Comparison of ENCODE assay signal across 10 cellular contexts in genomic region chr4:144591401-144591800, GRCh38. TPM values are rescaled to one million over a fixed set of nuclear protein-coding genes. Genes with fewer than 3 reads are reported as not detected.
DNase-seq lines count a peak whose midpoint lies in the region; ATAC-seq and TF ChIP-seq lines count a peak whose summit lies in the region.
"Had no signal": no experiment of that assay in that cellular context is flagged by ENCODE, and none has a peak within 500 bp of the region (broad histone marks: within the 10 kb centered on the region; RNA-seq: fewer than 3 reads in every experiment).

No MANE protein-coding gene starts in this region.

- H3K27ac ChIP-seq in brain microvascular endothelial cell = no peak overlapping the region
- H3K27ac ChIP-seq: SJSA1 had no signal

- in situ Hi-C loops in brain microvascular endothelial cell (cut with HindIII; ENCODE audit: low pct_ligation_motif_present, low sequenced_read_pairs) = no loop called here

- H3K27me3 Mint-ChIP-seq in mesothelial cell of epicardium (ENCODE audit: low read depth) = no peaks in the 10 kb centered on the region
- no peaks in the 10 kb centered on the region for H3K27me3 Mint-ChIP-seq in T-cell

- CTCF ChIA-PET in T-cell (lab: Charles Lee) = no interaction called here

- H3K27ac Mint-ChIP-seq in mesothelial cell of epicardium = peak overlapping the region; percentile 27
- H3K27ac Mint-ChIP-seq in T-cell = no peak overlapping the region
- H3K27ac Mint-ChIP-seq: naive thymus-derived CD8-positive, alpha-beta T cell had no signal

- H3K4me1 Mint-ChIP-seq in mesothelial cell of epicardium (peaks cover 15% of the 10 kb centered on the region), T-cell (no peaks in the 10 kb centered on the region)
- H3K4me1 Mint-ChIP-seq: naive thymus-derived CD8-positive, alpha-beta T cell had no signal

- H3K4me3 Mint-ChIP-seq in mesothelial cell of epicardium (no peak overlapping the region), T-cell (no peak overlapping the region)
- H3K4me3 Mint-ChIP-seq: naive thymus-derived CD8-positive, alpha-beta T cell had no signal

- no peaks in the 10 kb centered on the region for H3K36me3 ChIP-seq in brain microvascular endothelial cell (replicated peaks)
- H3K36me3 ChIP-seq: SJSA1 had no signal

- peaks cover 3% of the 10 kb centered on the region for H3K36me3 Mint-ChIP-seq in mesothelial cell of epicardium
- no peaks in the 10 kb centered on the region for H3K36me3 Mint-ChIP-seq in T-cell

- POLR2A ChIA-PET in T-cell (lab: Charles Lee) = no interaction called here

- no peaks in the 10 kb centered on the region for H3K27me3 ChIP-seq in brain microvascular endothelial cell (replicated peaks)
- H3K27me3 ChIP-seq: SJSA1 had no signal

- H3K4me3 ChIP-seq in brain microvascular endothelial cell (ENCODE audit: low read depth, low read length) = no peak overlapping the region
- H3K4me3 ChIP-seq: SJSA1 had no signal

- TF ChIP-seq CTCF in brain microvascular endothelial cell (IDR thresholded peaks at IDR 0.05; ENCODE audit: low read depth, low read length, missing control alignments) (no peak), mesothelial cell of epicardium (IDR thresholded peaks at IDR 0.05; ENCODE audit: unreplicated experiment) (no peak)

- ATAC-seq in HG02938 (IDR thresholded peaks at IDR 0.05; ENCODE audit: unreplicated experiment) (no peak), HG02798 (IDR thresholded peaks at IDR 0.05; ENCODE audit: poor library complexity, unreplicated experiment) (no peak), T-cell (replicated peaks in 1 of 4) (no peak)
- ATAC-seq: naive thymus-derived CD8-positive, alpha-beta T cell had no signal

- H3K9me3 Mint-ChIP-seq in mesothelial cell of epicardium (peaks cover 11% of the 10 kb centered on the region), T-cell (peaks cover 5 to 7% (median 5%) of the 10 kb centered on the region in 3 donors)

- DNase-seq in GM03348 (ENCODE audit: low spot score) = peak; percentile 33
- peak; percentile 1 for DNase-seq in NCI-H128 (lab: John Stamatoyannopoulos, UW; ENCODE audit: unreplicated experiment)
- DNase-seq in brain microvascular endothelial cell = peak; percentile 59
- DNase-seq in mesothelial cell of epicardium (ENCODE audit: low spot score in 2 of 2, unreplicated experiment in 2 of 2) = peak in 1 of 2 experiments; percentile 38
- no peak for DNase-seq in HuH-7.5 (ENCODE audit: low spot score)
- no peak for DNase-seq in T-cell
- DNase-seq: naive thymus-derived CD8-positive, alpha-beta T cell had no signal

RNA-seq across cellular contexts. Expression of gene HHIP, which starts 54.6 kb away (rescaled TPM):
- total RNA-seq in mesothelial cell of epicardium (3.5 to 4.0 TPM (median 3.5 TPM) in 3 replicates), T-cell (under 1 TPM in 2 of 5 donors, not detected in 3; 0.03 to 0.85 TPM)
- total RNA-seq: naive thymus-derived CD8-positive, alpha-beta T cell had no signal

Comparison
In these comparisons a context has a peak if more than half of its experiments do, and no peak if none do; other contexts are left out.
1. DNase-seq: peak in GM03348 (single experiment), NCI-H128 (single experiment) and brain microvascular endothelial cell (single experiment); none in HuH-7.5 (single experiment) and T-cell (0 of 34).